ENCODE assay signal across 1 cellular context in genomic region chr4:74157743-74158560, GRCh38.
TF ChIP-seq lines count a peak whose summit lies in the region.

TSS of gene MTHFD2L (plus strand) at chr4:74158118. CDS start at chr4:74158139, 21 bp downstream.

TF ChIP-seq in GM12878, 131 proteins besides CTCF, POLR2A, EP300 and RAD21 (continued from another document):
- TF ChIP-seq CUX1 (IDR thresholded peaks at IDR 0.05; ENCODE audit: insufficient replicate concordance, low read depth, low read length), result no peak
- TF ChIP-seq USF1 (IDR thresholded peaks at IDR 0.05; ENCODE audit: borderline replicate concordance, extremely low read length, insufficient read depth, low read depth, low read length), result no peak
